ENCODE assay signal across 20 cellular contexts in genomic region chr15:87944687-87945086, GRCh38.
"Had no signal": no experiment of that assay in that cellular context is flagged by ENCODE, and none has a peak within 500 bp of the region (broad histone marks: within the 10 kb centered on the region; RNA-seq: fewer than 3 reads in every experiment).

No MANE protein-coding gene starts in this region.

- H3K79me2 ChIP-seq: hepatocyte had no signal

- H3K4me1 Mint-ChIP-seq: activated CD4-positive, alpha-beta T cell treated with anti-CD3 and anti-CD28 coated beads, Interleukin-2, amount 10 ng/mL, durations not matched to agents 7 days and 5 days; naive B cell had no signal

- H3K36me3 Mint-ChIP-seq: naive B cell had no signal

- DNase-seq: activated CD4-positive, alpha-beta T cell treated with anti-CD3 and anti-CD28 coated beads, Interleukin-2, amount 10 ng/mL, durations not matched to agents 7 days and 5 days; activated CD8-positive, alpha-beta T cell treated with anti-CD3 and anti-CD28 coated beads, Interleukin-2, amount 10 ng/mL, durations not matched to agents 7 days and 5 days; activated naive CD4-positive, alpha-beta T cell treated with anti-CD3 and anti-CD28 coated beads for 36 hours; activated T-cell treated with anti-CD3 and anti-CD28 coated beads, Interleukin-2, amount 50 U/mL, for 24 hours; anterior cingulate cortex; effector memory CD4-positive, alpha-beta T cell; esophagus squamous epithelium; left lung; mesenchymal stem cell; mucosa of descending colon; naive B cell; stimulated activated naive CD4-positive, alpha-beta T cell; T-helper 1 cell; T-helper 9 cell; thyroid gland had no signal

- H3K4me3 ChIP-seq: esophagus squamous epithelium, hepatocyte, left lung, mucosa of descending colon, pancreas, thyroid gland had no signal

- H3K27ac Mint-ChIP-seq: activated CD4-positive, alpha-beta T cell treated with anti-CD3 and anti-CD28 coated beads, Interleukin-2, amount 10 ng/mL, durations not matched to agents 7 days and 5 days; activated CD8-positive, alpha-beta T cell treated with anti-CD3 and anti-CD28 coated beads, Interleukin-2, amount 10 ng/mL, durations not matched to agents 7 days and 5 days; activated naive CD4-positive, alpha-beta T cell treated with anti-CD3 and anti-CD28 coated beads for 36 hours; activated T-cell treated with anti-CD3 and anti-CD28 coated beads, Interleukin-2, amount 50 U/mL, for 24 hours; dendritic cell treated with granulocyte-macrophage colony-stimulating factor and Interleukin-4, amounts not matched to agents 40 ng/mL and 50 ng/mL, for 4 days; naive B cell had no signal

- H3K4me2 ChIP-seq: hepatocyte had no signal

- ATAC-seq: activated CD4-positive, CD25-positive, alpha-beta regulatory T cell treated with anti-CD3 and anti-CD28 coated beads, Interleukin-2, amount 50 U/mL, for 24 hours; activated CD8-positive, alpha-beta T cell treated with anti-CD3 and anti-CD28 coated beads, Interleukin-2, amount 10 ng/mL, durations not matched to agents 7 days and 5 days; left lung; mucosa of descending colon; pancreas had no signal

- H3K27me3 Mint-ChIP-seq: activated CD4-positive, alpha-beta T cell treated with anti-CD3 and anti-CD28 coated beads, Interleukin-2, amount 10 ng/mL, durations not matched to agents 7 days and 5 days; naive B cell had no signal

- H3K36me3 ChIP-seq: esophagus squamous epithelium, left lung, pancreas, thyroid gland had no signal

- H3K27ac ChIP-seq: hepatocyte, left lung, pancreas, thyroid gland had no signal

- H3K9me3 Mint-ChIP-seq: activated CD4-positive, alpha-beta T cell treated with anti-CD3 and anti-CD28 coated beads, Interleukin-2, amount 10 ng/mL, durations not matched to agents 7 days and 5 days; activated naive CD4-positive, alpha-beta T cell treated with anti-CD3 and anti-CD28 coated beads for 36 hours; activated T-cell treated with anti-CD3 and anti-CD28 coated beads, Interleukin-2, amount 50 U/mL, for 24 hours; dendritic cell treated with granulocyte-macrophage colony-stimulating factor and Interleukin-4, amounts not matched to agents 40 ng/mL and 50 ng/mL, for 4 days had no signal

- H3K4me1 ChIP-seq: left lung, pancreas, thyroid gland had no signal

- H2AFZ ChIP-seq: hepatocyte had no signal

- H3K9me3 ChIP-seq: esophagus squamous epithelium, left lung, mucosa of descending colon, pancreas, thyroid gland had no signal

- H3K4me3 Mint-ChIP-seq: activated CD4-positive, alpha-beta T cell treated with anti-CD3 and anti-CD28 coated beads, Interleukin-2, amount 10 ng/mL, durations not matched to agents 7 days and 5 days; activated CD8-positive, alpha-beta T cell treated with anti-CD3 and anti-CD28 coated beads, Interleukin-2, amount 10 ng/mL, durations not matched to agents 7 days and 5 days; activated naive CD4-positive, alpha-beta T cell treated with anti-CD3 and anti-CD28 coated beads for 36 hours; activated T-cell treated with anti-CD3 and anti-CD28 coated beads, Interleukin-2, amount 50 U/mL, for 24 hours; dendritic cell treated with granulocyte-macrophage colony-stimulating factor and Interleukin-4, amounts not matched to agents 40 ng/mL and 50 ng/mL, for 4 days; naive B cell had no signal

- H3K27me3 ChIP-seq: esophagus squamous epithelium, hepatocyte, pancreas, thyroid gland had no signal

- FAIRE-seq: endothelial cell of umbilical vein, pancreas had no signal
